Comparison of ENCODE assay signal across 8 cellular contexts in the genomic region with DNA sequence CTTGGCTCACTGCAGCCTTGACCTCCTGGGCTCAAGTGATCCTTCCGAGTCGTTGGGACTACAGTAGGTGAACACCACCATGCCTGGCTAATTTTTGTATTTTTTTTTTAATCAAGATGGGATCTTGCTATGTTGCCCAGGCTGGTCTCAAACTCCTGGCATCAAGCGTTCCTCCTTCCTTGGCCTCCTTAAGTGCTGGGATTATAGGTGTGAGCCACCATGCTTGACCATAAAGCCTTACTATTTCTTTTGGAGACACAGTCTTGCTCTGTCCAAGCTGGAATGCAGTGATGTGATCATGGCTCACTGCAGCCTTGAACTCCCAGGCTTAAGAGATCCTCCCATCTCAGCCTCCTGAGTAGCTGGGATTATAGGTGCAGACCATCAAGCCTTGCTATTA.
"Had no signal": no experiment of that assay in that cellular context is flagged by ENCODE, and none has a peak within 500 bp of the region (broad histone marks: within the 10 kb centered on the region; RNA-seq: fewer than 3 reads in every experiment).

No MANE protein-coding gene starts in this region.

- ATAC-seq: GM23338 had no signal

- H3K4me3 ChIP-seq: GM23338 had no signal

- H3K4me1 Mint-ChIP-seq: GM23338, IgD-negative memory B cell had no signal

- FAIRE-seq: H1, HTR-8/SVneo had no signal

- H3K4me3 Mint-ChIP-seq: GM23338, H9, HFFc6, IgD-negative memory B cell had no signal

- H3K27me3 Mint-ChIP-seq: IgD-negative memory B cell had no signal

- H3K27ac Mint-ChIP-seq: GM23338, H9, HFFc6, IgD-negative memory B cell had no signal

- H3K4me2 ChIP-seq: GM23338 had no signal

- DNase-seq: H9, HCEC 1CT, HFFc6, KG1 had no signal

- H2AFZ ChIP-seq: GM23338 had no signal

- H3K9me3 Mint-ChIP-seq: GM23338, H9, HFFc6 had no signal
